8 cellular contexts compared by ENCODE assay signal in the genomic region with DNA sequence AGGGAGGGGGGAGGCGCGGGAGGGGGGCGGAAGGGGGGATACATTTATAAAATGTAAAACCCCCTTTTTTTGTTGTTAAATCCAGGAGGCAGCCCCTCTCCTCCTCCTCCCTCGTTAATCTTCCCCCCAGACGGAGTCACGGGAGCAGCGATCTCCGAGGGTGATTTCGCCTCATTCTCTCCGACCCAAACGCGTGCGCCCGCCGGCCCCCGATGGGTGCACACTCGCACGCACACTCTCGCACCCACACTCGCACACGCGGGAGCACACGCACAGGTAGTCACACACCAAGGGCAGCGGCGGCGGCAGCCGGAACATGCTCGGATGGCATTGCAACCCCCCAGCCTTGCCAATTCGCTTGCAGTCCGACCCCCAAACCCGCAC. TPM values are rescaled to one million over a fixed set of nuclear protein-coding genes. Genes with fewer than 3 reads are reported as not detected.
A peak's percentile ranks its signal among the peaks of the same experiment; 100 is the strongest.
DNase-seq lines count a peak whose midpoint lies in the region; FAIRE-seq lines count a peak whose summit lies in the region.

No MANE protein-coding gene starts in this region.

- DNase-seq in CMK (ENCODE audit: low read depth): peak; percentile 44
- DNase-seq in MG63: peak; percentile 58
- DNase-seq in activated CD4-positive, alpha-beta T cell treated with anti-CD3 and anti-CD28 coated beads, Interleukin-2, amount 50 U/mL, for 1 hour: peak; percentile 52
- peak; percentile 23 to 41 (median 41) for DNase-seq in effector memory CD4-positive, alpha-beta T cell
- DNase-seq in HTR-8/SVneo (ENCODE audit: insufficient read length, low spot score): no peak
- DNase-seq in iPS-NIHi7 (ENCODE audit: extremely low spot score): no peak

- H3K4me3 ChIP-seq in MG63 (peak overlapping the region; percentile 87), muscle layer of colon (ENCODE audit: low read depth in 1 of 2, low read length in 2 of 2) (peak overlapping the region; percentile 91 to 97)
- H3K4me3 ChIP-seq in effector memory CD4-positive, alpha-beta T cell (ENCODE audit: insufficient read depth, low read depth, low read length, poor library complexity, severe bottlenecking): peak overlapping the region; percentile 74

- peak overlapping the region; percentile 95 for H3K27ac Mint-ChIP-seq in stimulated activated naive CD8-positive, alpha-beta T cell treated with anti-CD3 and anti-CD28 coated beads, Interleukin-15, Interleukin-2, amounts not matched to agents 100 ng/mL and 50 ng/mL, for 24 hours

- peak overlapping the region; percentile 92 for H3K4me3 Mint-ChIP-seq in stimulated activated naive CD8-positive, alpha-beta T cell treated with anti-CD3 and anti-CD28 coated beads, Interleukin-15, Interleukin-2, amounts not matched to agents 100 ng/mL and 50 ng/mL, for 24 hours

- H3K36me3 ChIP-seq in MG63 (peaks cover 13% of the 10 kb centered on the region), muscle layer of colon (ENCODE audit: insufficient read depth, low read length) (no peaks in the 10 kb centered on the region)
- no peaks in the 10 kb centered on the region for H3K36me3 ChIP-seq in effector memory CD4-positive, alpha-beta T cell (ENCODE audit: control insufficient read depth, insufficient read depth, low read length)

- H3K9ac ChIP-seq in muscle layer of colon (ENCODE audit: low read length): peak overlapping the region; percentile 93

- H3K9me3 Mint-ChIP-seq in stimulated activated naive CD8-positive, alpha-beta T cell treated with anti-CD3 and anti-CD28 coated beads, Interleukin-15, Interleukin-2, amounts not matched to agents 100 ng/mL and 50 ng/mL, for 24 hours: no peaks in the 10 kb centered on the region

- H3K27ac ChIP-seq in effector memory CD4-positive, alpha-beta T cell (ENCODE audit: insufficient read depth, low read length, poor library complexity, severe bottlenecking): peak overlapping the region; percentile 83
- peak overlapping the region; percentile 100 for H3K27ac ChIP-seq in muscle layer of colon (ENCODE audit: low read depth, low read length)

- H3K27me3 ChIP-seq in MG63 (no peaks in the 10 kb centered on the region), muscle layer of colon (ENCODE audit: control insufficient read depth in 1 of 2, insufficient read depth in 2 of 2, low read length in 2 of 2) (no peaks in the 10 kb centered on the region)
- H3K27me3 ChIP-seq in effector memory CD4-positive, alpha-beta T cell (replicated peaks; ENCODE audit: control insufficient read depth, insufficient read depth, low read length, poor library complexity, severe bottlenecking): no peaks in the 10 kb centered on the region

- no peaks in the 10 kb centered on the region for H3K27me3 Mint-ChIP-seq in stimulated activated naive CD8-positive, alpha-beta T cell treated with anti-CD3 and anti-CD28 coated beads, Interleukin-15, Interleukin-2, amounts not matched to agents 100 ng/mL and 50 ng/mL, for 24 hours

- H3K36me3 Mint-ChIP-seq in stimulated activated naive CD8-positive, alpha-beta T cell treated with anti-CD3 and anti-CD28 coated beads, Interleukin-15, Interleukin-2, amounts not matched to agents 100 ng/mL and 50 ng/mL, for 24 hours (ENCODE audit: low read depth): peaks cover 11% of the 10 kb centered on the region

- H3K4me1 Mint-ChIP-seq in stimulated activated naive CD8-positive, alpha-beta T cell treated with anti-CD3 and anti-CD28 coated beads, Interleukin-15, Interleukin-2, amounts not matched to agents 100 ng/mL and 50 ng/mL, for 24 hours (ENCODE audit: low read depth): peaks cover 45% of the 10 kb centered on the region

- H3K4me1 ChIP-seq in effector memory CD4-positive, alpha-beta T cell (ENCODE audit: control insufficient read depth, insufficient read depth, low read length, poor library complexity, severe bottlenecking): peaks cover 9% of the 10 kb centered on the region
- peaks cover 25% of the 10 kb centered on the region for H3K4me1 ChIP-seq in muscle layer of colon (ENCODE audit: insufficient read depth, low read length)

- no peaks in the 10 kb centered on the region for H3K9me3 ChIP-seq in MG63
- no peaks in the 10 kb centered on the region for H3K9me3 ChIP-seq in effector memory CD4-positive, alpha-beta T cell (ENCODE audit: control insufficient read depth, low read length)
- no peaks in the 10 kb centered on the region for H3K9me3 ChIP-seq in muscle layer of colon (ENCODE audit: low read length)

- no peak for FAIRE-seq in HTR-8/SVneo (lab: Jason Lieb, UNC)

RNA-seq across cellular contexts. Expression of gene ANP32A, which starts 0.5 kb away (rescaled TPM):
- 44.3 and 47.5 TPM in 2 replicates for total RNA-seq in MG63 (2014; rRNA removed; shearing (Covaris generic); ENCODE audit: low replicate concordance)

Comparison
In these comparisons a context has a peak if more than half of its experiments do, and no peak if none do; other contexts are left out.
1. DNase-seq: peak in CMK (single experiment), MG63 (single experiment), activated CD4-positive, alpha-beta T cell treated with anti-CD3 and anti-CD28 coated beads, Interleukin-2, amount 50 U/mL, for 1 hour (single experiment) and effector memory CD4-positive, alpha-beta T cell (3 of 3); none in HTR-8/SVneo (single experiment) and iPS-NIHi7 (single experiment).
2. Peak in every context shown above with its lines, with median percentiles within 50 percentile points of each other: H3K4me3 ChIP-seq.